In genomic region chr6:62541502-62541901, GRCh38 we compare ENCODE assay signal across 33 cellular contexts.
"Had no signal": no experiment of that assay in that cellular context is flagged by ENCODE, and none has a peak within 500 bp of the region (broad histone marks: within the 10 kb centered on the region; RNA-seq: fewer than 3 reads in every experiment).

No MANE protein-coding gene starts in this region.

- H2AFZ ChIP-seq: PC-9 had no signal

- H3K4me3 Mint-ChIP-seq: T-cell had no signal

- H3K27ac Mint-ChIP-seq: T-cell had no signal

- H3K36me3 ChIP-seq: SJCRH30 had no signal

- H3K9ac ChIP-seq: KMS-11 had no signal

- ATAC-seq: Panc1, Right ventricle myocardium inferior, SK-N-SH treated with all-trans-retinoic acid at 6 μM for 48 hours, T-cell had no signal

- H3K4me1 ChIP-seq: SJCRH30 had no signal

- H3K4me3 ChIP-seq: PC-9, SJCRH30, SK-N-MC had no signal

- H3K4me1 Mint-ChIP-seq: T-cell had no signal

- H3K27ac ChIP-seq: KMS-11, PC-9, RWPE1, SJCRH30, SK-N-MC had no signal

- H3K9me3 ChIP-seq: SJCRH30 had no signal

- H3K36me3 Mint-ChIP-seq: T-cell had no signal

- DNase-seq: Karpas-422, MV-4-11, NCI-H1092 treated with DMSO at 0.1 percent for 48 hours, NCI-H1105 treated with DMSO at 0.1 percent for 48 hours, NCI-H1417, NCI-H1436, NCI-H146, NCI-H1694, NCI-H187, NCI-H1930, NCI-H2029 treated with DMSO at 0.1 percent for 48 hours, NCI-H2081 treated with DMSO at 0.1 percent for 48 hours, NCI-H2107, NCI-H2171, NCI-H226, NCI-H446 treated with DMSO at 0.1 percent for 48 hours, NCI-H510A, NCI-H524, NCI-H526, NCI-H69, NCI-H748 treated with DMSO at 0.1 percent for 48 hours, NCI-H82, PC-9, SHP77, SIG-M5, SJCRH30, T-cell had no signal

- H3K4me2 ChIP-seq: KMS-11, PC-9 had no signal

- H3K27me3 Mint-ChIP-seq: T-cell had no signal
